4 cellular contexts compared by ENCODE assay signal in genomic region chr11:119017377-119017776, GRCh38. TPM values are rescaled to one million over a fixed set of nuclear protein-coding genes. Genes with fewer than 3 reads are reported as not detected.
DNase-seq lines count a peak whose midpoint lies in the region; ATAC-seq and TF ChIP-seq lines count a peak whose summit lies in the region.
"Not testable (repeated sequence)": the region's sequence is repeated elsewhere in the genome, so short reads cannot be mapped to it uniquely, and the experiment has no call there.

No MANE protein-coding gene starts in this region.

- not testable (repeated sequence) for H3K27me3 ChIP-seq in Karpas-422 (ENCODE audit: low read length); brain microvascular endothelial cell (replicated peaks); right lobe of liver; testis

- DNase-seq in Karpas-422, brain microvascular endothelial cell, right lobe of liver, testis: not testable (repeated sequence)

- H3K27ac ChIP-seq in Karpas-422 (ENCODE audit: low read length) (peak overlapping the region; percentile 86), brain microvascular endothelial cell (peak overlapping the region; percentile 75), right lobe of liver (peak overlapping the region in 2 of 3 donors; percentile 85), testis (peak overlapping the region; percentile 76 to 83)

- peak overlapping the region; percentile 91 for H3K4me3 ChIP-seq in Karpas-422 (ENCODE audit: low read length)
- H3K4me3 ChIP-seq in brain microvascular endothelial cell (ENCODE audit: low read depth, low read length), result peak overlapping the region; percentile 97
- peak overlapping the region; percentile 77 to 90 (median 81) for H3K4me3 ChIP-seq in right lobe of liver
- H3K4me3 ChIP-seq in testis, result peak overlapping the region; percentile 81 to 88

- not testable (repeated sequence) for H4K20me1 ChIP-seq in Karpas-422 (ENCODE audit: insufficient read depth, low read depth, low read length)

- H3K36me3 ChIP-seq in Karpas-422 (ENCODE audit: insufficient read depth, low read length) (peaks cover 33% of the 10 kb centered on the region), brain microvascular endothelial cell (replicated peaks) (peaks cover 44% of the 10 kb centered on the region), right lobe of liver (peaks cover 0 to 43% (median 15%) of the 10 kb centered on the region in 4 donors)
- H3K36me3 ChIP-seq in testis (ENCODE audit: low read depth, missing control alignments), result not testable (repeated sequence)

- intact Hi-C loops in right lobe of liver (cut with DNase I); testis (cut with DNase I; ENCODE audit: low total_unique reads): not testable (repeated sequence)

- H3K9me2 ChIP-seq in Karpas-422 (replicated peaks; ENCODE audit: insufficient read depth, low read length), result not testable (repeated sequence)

- not testable (repeated sequence) for H3K9me3 ChIP-seq in Karpas-422 (ENCODE audit: low read length); right lobe of liver; testis

- 2% methylated on average over 10 of the region's 10 CpGs for WGBS in right lobe of liver (ENCODE audit: insufficient coverage, low coverage, low lambda C conversion rate, missing lambda C conversion rate)
- WGBS in testis, 2 donors, result 2 to 3% methylated on average over 10 of the region's 10 CpGs

- not testable (repeated sequence) for TF ChIP-seq CTCF in brain microvascular endothelial cell (IDR thresholded peaks at IDR 0.05; ENCODE audit: low read depth, low read length, missing control alignments); right lobe of liver (IDR thresholded peaks at IDR 0.05); testis (IDR thresholded peaks at IDR 0.05)

- H3K4me2 ChIP-seq in Karpas-422 (ENCODE audit: low read depth, low read length, poor library complexity, severe bottlenecking), result peak overlapping the region; percentile 82

- H3K4me1 ChIP-seq in Karpas-422 (ENCODE audit: low read length), result peaks cover 18% of the 10 kb centered on the region
- H3K4me1 ChIP-seq in right lobe of liver, result peaks cover 0 to 41% (median 17%) of the 10 kb centered on the region in 4 donors
- H3K4me1 ChIP-seq in testis, result peaks cover 15% of the 10 kb centered on the region

- H2AFZ ChIP-seq in Karpas-422 (ENCODE audit: low read length), result not testable (repeated sequence)

- TF ChIP-seq POLR2A in right lobe of liver (IDR thresholded peaks at IDR 0.05); testis (IDR thresholded peaks at IDR 0.05): not testable (repeated sequence)

- H3K9ac ChIP-seq in Karpas-422 (ENCODE audit: low read length), result peak overlapping the region; percentile 96

- H3K79me2 ChIP-seq in Karpas-422 (ENCODE audit: low read length), result peaks cover 48% of the 10 kb centered on the region

- in situ Hi-C loops in brain microvascular endothelial cell (cut with HindIII; ENCODE audit: low pct_ligation_motif_present, low sequenced_read_pairs), result not testable (repeated sequence)

- ATAC-seq in right lobe of liver, result not testable (repeated sequence)

RNA-seq across cellular contexts. Expression of gene RPS25, which starts 0.8 kb away (rescaled TPM):
- total RNA-seq in Karpas-422 (2014; rRNA removed; shearing (Covaris generic); ENCODE audit: low replicate concordance), result 547 and 607 TPM in 2 replicates
- total RNA-seq in right lobe of liver (100 to 1,000 TPM; 326 to 822 (median 376) TPM), testis (100 to 1,000 TPM; 654 to 873 TPM)
- polyA plus RNA-seq in testis (ENCODE audit: insufficient read depth, low read depth, low replicate concordance), result 642 TPM

RNA-seq across cellular contexts. Expression of gene TRAPPC4, which starts 1.2 kb away (rescaled TPM):
- total RNA-seq in Karpas-422 (2014; rRNA removed; shearing (Covaris generic); ENCODE audit: low replicate concordance), result 26.3 and 33.0 TPM in 2 replicates
- 10 to 100 TPM; 17.2 to 46.3 (median 33.4) TPM for total RNA-seq in right lobe of liver
- 100 to 1,000 TPM in 1 of 2 donors, 10 to 100 TPM in 1; 81.4 to 108 TPM for total RNA-seq in testis
- polyA plus RNA-seq in testis (ENCODE audit: insufficient read depth, low read depth, low replicate concordance), result 116 TPM

RNA-seq across cellular contexts. Expression of gene SLC37A4, which starts 13.3 kb away (rescaled TPM):
- 4.7 and 7.4 TPM in 2 replicates for total RNA-seq in Karpas-422 (2014; rRNA removed; shearing (Covaris generic); ENCODE audit: low replicate concordance)
- total RNA-seq in right lobe of liver, result 100 to 1,000 TPM in 4 of 6 experiments, 10 to 100 TPM in 2; 78.5 to 177 (median 147) TPM
- total RNA-seq in testis, result 10 to 100 TPM; 23.8 to 27.7 TPM
- polyA plus RNA-seq in testis (ENCODE audit: insufficient read depth, low read depth, low replicate concordance), result 26.0 TPM

RNA-seq across cellular contexts. Expression of gene CENATAC, which starts 19.4 kb away (rescaled TPM):
- total RNA-seq in Karpas-422 (2014; rRNA removed; shearing (Covaris generic); ENCODE audit: low replicate concordance), result 14.2 and 25.0 TPM in 2 replicates
- total RNA-seq in right lobe of liver (10 to 100 TPM; 11.5 to 16.7 (median 13.0) TPM), testis (10 to 100 TPM; 54.8 to 74.9 TPM)
- 16.6 TPM for polyA plus RNA-seq in testis (ENCODE audit: insufficient read depth, low read depth, low replicate concordance)

RNA-seq across cellular contexts. Expression of gene HYOU1, which starts 39.6 kb away (rescaled TPM):
- total RNA-seq in Karpas-422 (2014; rRNA removed; shearing (Covaris generic); ENCODE audit: low replicate concordance), result 27.3 and 32.5 TPM in 2 replicates
- total RNA-seq in right lobe of liver (100 to 1,000 TPM; 107 to 202 (median 171) TPM), testis (100 to 1,000 TPM; 126 to 127 TPM)
- 209 TPM for polyA plus RNA-seq in testis (ENCODE audit: insufficient read depth, low read depth, low replicate concordance)
